8 cellular contexts compared by ENCODE assay signal in genomic region chr11:74011360-74012071, GRCh38. TPM values are rescaled to one million over a fixed set of nuclear protein-coding genes. Genes with fewer than 3 reads are reported as not detected.
A peak's percentile ranks its signal among the peaks of the same experiment; 100 is the strongest.
DNase-seq lines count a peak whose midpoint lies in the region; ATAC-seq and TF ChIP-seq lines count a peak whose summit lies in the region.

No MANE protein-coding gene starts in this region.

- peak; percentile 65 for DNase-seq in stimulated activated CD4-positive, alpha-beta T cell treated with anti-CD3 and anti-CD28 coated beads, Interleukin-15, amount 100 ng/mL, for 24 hours
- DNase-seq in cortex of kidney (lab: John Stamatoyannopoulos, UW) (no peak), stomach (no peak), OCI-LY7 (ENCODE audit: low spot score) (no peak)

- H3K27me3 Mint-ChIP-seq in activated naive CD8-positive, alpha-beta T cell, result no peaks in the 10 kb centered on the region

- ATAC-seq in GM19452 (IDR thresholded peaks at IDR 0.05; ENCODE audit: unreplicated experiment) (peak; percentile 78), HG03442 (IDR thresholded peaks at IDR 0.05; ENCODE audit: unreplicated experiment) (peak; percentile 75), GM18868 (IDR thresholded peaks at IDR 0.05; ENCODE audit: unreplicated experiment) (no peak)

- POLR2A ChIA-PET in OCI-LY7 (lab: Charles Lee), result interaction anchor here (0.7 to 1.4 kb wide), 3 partner anchors 9 to 1128 kb away, joined by 3 to 4 read pairs (median 3); no protein-coding TSS in a partner anchor

- H3K4me3 ChIP-seq in stomach (no peak overlapping the region), OCI-LY7 (ENCODE audit: low read depth, low read length, poor library complexity, severe bottlenecking) (no peak overlapping the region)

- H2AFZ ChIP-seq in OCI-LY7 (ENCODE audit: low read length), result no peak overlapping the region

- no peaks in the 10 kb centered on the region for H3K79me2 ChIP-seq in OCI-LY7 (ENCODE audit: insufficient read depth, low read depth, low read length)

- no peak for TF ChIP-seq EP300 in stomach (IDR thresholded peaks at IDR 0.05)

- H3K36me3 ChIP-seq in stomach, result peaks cover 0 to 34% (median 22%) of the 10 kb centered on the region in 4 donors
- no peaks in the 10 kb centered on the region for H3K36me3 ChIP-seq in OCI-LY7 (ENCODE audit: insufficient read depth, low read length)

- intact Hi-C loops in stomach (cut with DNase I; ENCODE audit: low total_unique reads) (no loop called here), OCI-LY7 (cut with micrococcal nuclease; ENCODE audit: unreplicated experiment) (no loop called here)

- no TSS peak for BruUV-seq in OCI-LY7 (replicated peaks; lab: Mats Ljungman, UMichigan)

- H3K4me1 Mint-ChIP-seq in activated naive CD8-positive, alpha-beta T cell (ENCODE audit: low read depth), result peaks cover 91% of the 10 kb centered on the region

- H3K9me3 ChIP-seq in stomach (no peaks in the 10 kb centered on the region), OCI-LY7 (ENCODE audit: low read length) (no peaks in the 10 kb centered on the region)

- H3K4me3 Mint-ChIP-seq in activated naive CD8-positive, alpha-beta T cell, result peak overlapping the region; percentile 46

- no peak overlapping the region for H3K4me2 ChIP-seq in OCI-LY7 (ENCODE audit: low read length)

- H3K36me3 Mint-ChIP-seq in activated naive CD8-positive, alpha-beta T cell, result peaks cover 12% of the 10 kb centered on the region

- CTCF ChIA-PET in OCI-LY7 (lab: Charles Lee; ENCODE audit: unreplicated experiment), result no interaction called here

- no peaks in the 10 kb centered on the region for H3K27me3 ChIP-seq in stomach

- no peak for TF ChIP-seq POLR2A in stomach (IDR thresholded peaks at IDR 0.05)

- H3K4me1 ChIP-seq in stomach, result peaks cover 0 to 19% (median under 1%) of the 10 kb centered on the region in 4 donors
- peaks cover 37% of the 10 kb centered on the region for H3K4me1 ChIP-seq in OCI-LY7 (ENCODE audit: insufficient read depth, low read length, poor library complexity, severe bottlenecking)

- H3K27ac ChIP-seq in stomach (no peak overlapping the region), OCI-LY7 (ENCODE audit: low read depth, low read length, poor library complexity, severe bottlenecking) (no peak overlapping the region)

- TF ChIP-seq CTCF in stomach (IDR thresholded peaks at IDR 0.05) (no peak), OCI-LY7 (conservative IDR thresholded peaks at IDR 0.05; ENCODE audit: low read length) (no peak)

- H3K27ac Mint-ChIP-seq in activated naive CD8-positive, alpha-beta T cell, result peak overlapping the region; percentile 86

- H4K20me1 ChIP-seq in OCI-LY7 (ENCODE audit: insufficient read depth, low read length), result no peaks in the 10 kb centered on the region

- H3K9me2 ChIP-seq in OCI-LY7 (ENCODE audit: insufficient read depth, low read length), result no peaks in the 10 kb centered on the region

- no peaks in the 10 kb centered on the region for H3K9me3 Mint-ChIP-seq in activated naive CD8-positive, alpha-beta T cell (ENCODE audit: low read depth)

- WGBS in stomach, 5 donors, result 74 to 89% (median 80%) methylated on average over 3 to 8 of the region's 8 CpGs

RNA-seq across cellular contexts. Expression of gene UCP3, which starts 2.6 kb away (rescaled TPM):
- total RNA-seq in stomach (10 to 100 TPM in 1 of 5 donors, 1 to 10 TPM in 1, under 1 TPM in 2, not detected in 1; under 0.01 to 28.0 (median 1.3) TPM), OCI-LY7 (2022) (1.8 and 2.4 TPM in 2 replicates)
- polyA plus RNA-seq in stomach, result 1 to 10 TPM in 1 of 3 donors, under 1 TPM in 2; 0.19 to 1.4 (median 0.70) TPM
- 1.5 and 3.2 TPM in 2 replicates for total RNA-seq in OCI-LY7 (2014; rRNA removed; shearing (Covaris generic))

RNA-seq across cellular contexts. Expression of gene UCP2, which starts 28.9 kb away (rescaled TPM):
- total RNA-seq in stomach (100 to 1,000 TPM in 1 of 5 donors, 10 to 100 TPM in 4; 15.2 to 111 (median 41.9) TPM), OCI-LY7 (2022) (358 and 389 TPM in 2 replicates)
- 10 to 100 TPM; 21.9 to 55.3 (median 49.3) TPM for polyA plus RNA-seq in stomach
- 82.7 and 145 TPM in 2 replicates for total RNA-seq in OCI-LY7 (2014; rRNA removed; shearing (Covaris generic))
